35 cellular contexts compared by ENCODE assay signal in genomic region chr9:88326936-88327335, GRCh38.
"Had no signal": no experiment of that assay in that cellular context is flagged by ENCODE, and none has a peak within 500 bp of the region (broad histone marks: within the 10 kb centered on the region; RNA-seq: fewer than 3 reads in every experiment).

No MANE protein-coding gene starts in this region.

- H3K36me3 ChIP-seq: brain microvascular endothelial cell, esophagus muscularis mucosa, gastrocnemius medialis, heart left ventricle, WERI-Rb-1 had no signal

- H3K36me3 Mint-ChIP-seq: T-cell had no signal

- H3K27ac Mint-ChIP-seq: activated B cell treated with CpG ODN at 0.5 μM for 24 hours; activated CD4-positive, alpha-beta memory T cell treated with anti-CD3 and anti-CD28 coated beads, Interleukin-2, amount 10 ng/mL, durations not matched to agents 7 days and 5 days; activated CD4-positive, alpha-beta T cell treated with anti-CD3 and anti-CD28 coated beads for 36 hours; activated CD4-positive, alpha-beta T cell treated with anti-CD3 and anti-CD28 coated beads, Interleukin-2, amount 10 ng/mL, durations not matched to agents 24 days and 14 days; activated naive CD8-positive, alpha-beta T cell; activated T-cell treated with anti-CD3 and anti-CD28 coated beads, Interleukin-2, amount 50 U/mL, for 24 hours; activated T-helper 17 cell treated with anti-CD3 and anti-CD28 coated beads, Interleukin-2, amount 50 U/mL, for 72 hours; dendritic cell treated with granulocyte-macrophage colony-stimulating factor and Interleukin-4, amounts not matched to agents 40 ng/mL and 50 ng/mL, for 4 days; endodermal cell; T-cell; T-helper 1 cell treated with Interleukin-12 subunit alpha and Interleukin-12 subunit beta and Interleukin-4 antibody, amounts not matched to agents 30 μg/mL and 1 μg/mL, for 36 hours; T-helper 2 cell treated with Interferon-gamma antibody and Interleukin-4, amounts not matched to agents 5 μg/mL and 100 μg/mL, for 36 hours had no signal

- H3K4me3 ChIP-seq: coronary artery, dorsolateral prefrontal cortex, esophagus muscularis mucosa, gastrocnemius medialis, heart left ventricle had no signal

- H3K9me3 ChIP-seq: esophagus muscularis mucosa, gastrocnemius medialis, heart left ventricle had no signal

- H3K4me1 ChIP-seq: esophagus muscularis mucosa, foreskin keratinocyte, gastrocnemius medialis had no signal

- H3K4me1 Mint-ChIP-seq: endodermal cell had no signal

- FAIRE-seq: astrocyte, bronchial epithelial cell had no signal

- ATAC-seq: activated CD4-positive, alpha-beta T cell treated with anti-CD3 and anti-CD28 coated beads for 36 hours; activated T-helper 17 cell treated with anti-CD3 and anti-CD28 coated beads, Interleukin-2, amount 50 U/mL, for 72 hours; foreskin keratinocyte; gastrocnemius medialis; heart left ventricle; T-cell had no signal

- H3K27me3 Mint-ChIP-seq: activated B cell treated with CpG ODN at 0.5 μM for 24 hours; activated CD4-positive, alpha-beta T cell treated with anti-CD3 and anti-CD28 coated beads for 36 hours; activated CD4-positive, alpha-beta T cell treated with anti-CD3 and anti-CD28 coated beads, Interleukin-2, amount 10 ng/mL, durations not matched to agents 24 days and 14 days; activated naive CD8-positive, alpha-beta T cell; activated T-cell treated with anti-CD3 and anti-CD28 coated beads, Interleukin-2, amount 50 U/mL, for 24 hours; activated T-helper 17 cell treated with anti-CD3 and anti-CD28 coated beads, Interleukin-2, amount 50 U/mL, for 72 hours; central memory CD8-positive, alpha-beta T cell; dendritic cell treated with granulocyte-macrophage colony-stimulating factor and Interleukin-4, amounts not matched to agents 40 ng/mL and 50 ng/mL, for 4 days; T-cell had no signal

- H3K27me3 ChIP-seq: brain microvascular endothelial cell, foreskin keratinocyte, gastrocnemius medialis, heart left ventricle had no signal

- H3K27ac ChIP-seq: brain microvascular endothelial cell, coronary artery, dorsolateral prefrontal cortex, esophagus muscularis mucosa, foreskin keratinocyte, gastrocnemius medialis, heart left ventricle, WERI-Rb-1 had no signal

- H3K9me3 Mint-ChIP-seq: activated B cell treated with CpG ODN at 0.5 μM for 24 hours; activated T-cell treated with anti-CD3 and anti-CD28 coated beads, Interleukin-2, amount 50 U/mL, for 24 hours; activated T-helper 17 cell treated with anti-CD3 and anti-CD28 coated beads, Interleukin-2, amount 50 U/mL, for 72 hours; central memory CD8-positive, alpha-beta T cell; dendritic cell treated with granulocyte-macrophage colony-stimulating factor and Interleukin-4, amounts not matched to agents 40 ng/mL and 50 ng/mL, for 4 days; T-cell had no signal

- H3K4me3 Mint-ChIP-seq: activated B cell treated with CpG ODN at 0.5 μM for 24 hours; activated CD4-positive, alpha-beta memory T cell treated with anti-CD3 and anti-CD28 coated beads, Interleukin-2, amount 10 ng/mL, durations not matched to agents 7 days and 5 days; activated CD4-positive, alpha-beta T cell treated with anti-CD3 and anti-CD28 coated beads for 36 hours; activated CD4-positive, alpha-beta T cell treated with anti-CD3 and anti-CD28 coated beads, Interleukin-2, amount 10 ng/mL, durations not matched to agents 24 days and 14 days; activated naive CD8-positive, alpha-beta T cell; activated T-cell treated with anti-CD3 and anti-CD28 coated beads, Interleukin-2, amount 50 U/mL, for 24 hours; activated T-helper 17 cell treated with anti-CD3 and anti-CD28 coated beads, Interleukin-2, amount 50 U/mL, for 72 hours; central memory CD8-positive, alpha-beta T cell; dendritic cell treated with granulocyte-macrophage colony-stimulating factor and Interleukin-4, amounts not matched to agents 40 ng/mL and 50 ng/mL, for 4 days; endodermal cell; T-cell; T-helper 1 cell treated with Interleukin-12 subunit alpha and Interleukin-12 subunit beta and Interleukin-4 antibody, amounts not matched to agents 30 μg/mL and 1 μg/mL, for 36 hours; T-helper 2 cell treated with Interferon-gamma antibody and Interleukin-4, amounts not matched to agents 5 μg/mL and 100 μg/mL, for 36 hours had no signal

- DNase-seq: activated B cell treated with CpG ODN at 0.5 μM for 24 hours; activated CD4-positive, alpha-beta memory T cell treated with anti-CD3 and anti-CD28 coated beads, Interleukin-2, amount 10 ng/mL, durations not matched to agents 7 days and 5 days; activated CD4-positive, alpha-beta T cell treated with anti-CD3 and anti-CD28 coated beads for 36 hours; activated CD4-positive, alpha-beta T cell treated with anti-CD3 and anti-CD28 coated beads, Interleukin-2, amount 10 ng/mL, durations not matched to agents 24 days and 14 days; activated CD4-positive, CD25-positive, alpha-beta regulatory T cell treated with anti-CD3 and anti-CD28 coated beads, Interleukin-2, amount 50 U/mL, for 72 hours; activated CD8-positive, alpha-beta memory T cell treated with anti-CD3 and anti-CD28 coated beads, Interleukin-2, amount 50 U/mL, for 4 hours; activated effector memory CD4-positive, alpha-beta T cell treated with Interleukin-2 at 50 U/mL for 16 hours; activated gamma-delta T cell treated with Interleukin-2 at 50 U/mL for 16 hours; activated naive CD4-positive, alpha-beta T cell treated with anti-CD3 and anti-CD28 coated beads, Interleukin-2, amount 50 U/mL, for 16 hours; activated naive CD4-positive, alpha-beta T cell treated with Interleukin-2 at 50 U/mL for 16 hours; activated T-cell treated with anti-CD3 and anti-CD28 coated beads, Interleukin-2, amount 50 U/mL, for 24 hours; amniotic stem cell; anterior cingulate cortex; brain microvascular endothelial cell; dorsolateral prefrontal cortex; effector memory CD4-positive, alpha-beta T cell; endodermal cell; erythroblast; foreskin keratinocyte; gastrocnemius medialis; glutamatergic neuron; heart left ventricle; T-cell; T1000; WERI-Rb-1 had no signal
